Comparison of ENCODE assay signal across 8 cellular contexts in genomic region chr10:123967626-123968243, GRCh38.
A peak's percentile ranks its signal among the peaks of the same experiment; 100 is the strongest.
DNase-seq lines count a peak whose midpoint lies in the region; ATAC-seq, FAIRE-seq and TF ChIP-seq lines count a peak whose summit lies in the region.

No MANE protein-coding gene starts in this region.

- DNase-seq in H54 (ENCODE audit: insufficient read length, low spot score) (peak; percentile 61), NT2/D1 (ENCODE audit: low read depth, low spot score) (peak; percentile 52), left cardiac atrium (peak; percentile 80), putamen (ENCODE audit: low spot score) (peak; percentile 41), mesenteric fat pad (ENCODE audit: low spot score) (no peak)
- DNase-seq in activated naive CD8-positive, alpha-beta T cell treated with anti-CD3 and anti-CD28 coated beads, Interleukin-2, amount 50 U/mL, for 24 hours = peak; percentile 74

- no peaks in the 10 kb centered on the region for H3K9me3 ChIP-seq in NT2/D1 (ENCODE audit: insufficient read depth, low read length)

- no peaks in the 10 kb centered on the region for H3K4me1 ChIP-seq in NT2/D1 (ENCODE audit: insufficient read depth, insufficient read length)

- no peak for FAIRE-seq in H54 (lab: Jason Lieb, UNC)

- peaks cover 2% of the 10 kb centered on the region for H3K27me3 ChIP-seq in NT2/D1 (ENCODE audit: insufficient read depth, insufficient read length)

- H3K27ac ChIP-seq in C4-2B = no peak overlapping the region

- H3K27me3 Mint-ChIP-seq in activated naive CD8-positive, alpha-beta T cell treated with anti-CD3 and anti-CD28 coated beads, Interleukin-2, amount 50 U/mL, for 24 hours = peaks cover 62% of the 10 kb centered on the region

- TF ChIP-seq CTCF in C4-2B (conservative IDR thresholded peaks at IDR 0.05) = peak; percentile 92

- intact Hi-C loops in left cardiac atrium (cut with DNase I) = loop anchor here (2.0 to 5.0 kb wide), 2 partner anchors 385 kb away; no protein-coding TSS in a partner anchor

- no peaks in the 10 kb centered on the region for H3K36me3 Mint-ChIP-seq in activated naive CD8-positive, alpha-beta T cell treated with anti-CD3 and anti-CD28 coated beads, Interleukin-2, amount 50 U/mL, for 24 hours (ENCODE audit: low read depth)

- no peak overlapping the region for H3K27ac Mint-ChIP-seq in activated naive CD8-positive, alpha-beta T cell treated with anti-CD3 and anti-CD28 coated beads, Interleukin-2, amount 50 U/mL, for 24 hours

- ATAC-seq in activated naive CD8-positive, alpha-beta T cell treated with anti-CD3 and anti-CD28 coated beads, Interleukin-2, amount 50 U/mL, for 24 hours = peak; percentile 48
- ATAC-seq in left cardiac atrium (peak; percentile 76 to 77), GM18870 (IDR thresholded peaks at IDR 0.05; ENCODE audit: unreplicated experiment) (no peak)

- no peaks in the 10 kb centered on the region for H3K4me1 Mint-ChIP-seq in activated naive CD8-positive, alpha-beta T cell treated with anti-CD3 and anti-CD28 coated beads, Interleukin-2, amount 50 U/mL, for 24 hours

- H3K4me3 ChIP-seq in NT2/D1 (ENCODE audit: insufficient read length, low read depth) = no peak overlapping the region

- peak overlapping the region; percentile 32 for H3K9ac ChIP-seq in NT2/D1 (ENCODE audit: insufficient read length, low read depth)

- TF ChIP-seq POLR2A in H54 (IDR thresholded peaks at IDR 0.05; ENCODE audit: low read depth, low read length) = no peak

- no peaks in the 10 kb centered on the region for H3K9me3 Mint-ChIP-seq in activated naive CD8-positive, alpha-beta T cell treated with anti-CD3 and anti-CD28 coated beads, Interleukin-2, amount 50 U/mL, for 24 hours

- H3K4me3 Mint-ChIP-seq in activated naive CD8-positive, alpha-beta T cell treated with anti-CD3 and anti-CD28 coated beads, Interleukin-2, amount 50 U/mL, for 24 hours = no peak overlapping the region

- H3K36me3 ChIP-seq in NT2/D1 (ENCODE audit: insufficient read depth, insufficient read length, low read length) = no peaks in the 10 kb centered on the region
